Comparison of ENCODE assay signal across 14 cellular contexts in the genomic region with DNA sequence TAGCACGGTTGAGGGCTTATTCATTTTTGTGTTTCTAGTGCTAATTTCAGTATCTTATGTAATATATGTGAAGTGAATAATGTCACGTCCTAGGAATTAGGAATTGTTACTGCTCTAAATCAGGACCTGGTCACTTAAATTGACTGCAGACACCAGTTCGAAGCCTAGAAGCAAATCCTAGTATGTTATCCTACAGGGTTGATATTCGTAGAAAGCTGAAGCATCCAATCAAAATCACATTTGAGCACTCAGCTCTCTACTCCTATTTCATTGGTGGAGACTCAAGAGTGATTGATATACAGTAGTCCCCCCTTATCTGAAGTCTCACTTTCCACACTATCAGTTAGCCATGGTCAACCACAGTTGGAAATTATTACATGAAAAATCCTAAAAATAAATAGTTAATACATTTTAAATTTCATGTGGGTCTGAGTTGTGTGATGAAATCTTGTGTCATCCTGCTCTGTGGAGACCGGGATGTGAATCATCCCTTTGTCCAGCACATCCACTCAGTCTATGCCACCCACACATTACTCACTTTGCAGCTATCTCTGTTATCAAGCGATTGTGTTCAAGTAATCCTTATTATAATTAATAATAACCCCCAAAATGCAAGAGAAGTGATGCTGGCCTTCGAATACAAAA. TPM values are rescaled to one million over a fixed set of nuclear protein-coding genes. Genes with fewer than 3 reads are reported as not detected.
A peak's percentile ranks its signal among the peaks of the same experiment; 100 is the strongest.
DNase-seq lines count a peak whose midpoint lies in the region; ATAC-seq and TF ChIP-seq lines count a peak whose summit lies in the region.
"Had no signal": no experiment of that assay in that cellular context is flagged by ENCODE, and none has a peak within 500 bp of the region (broad histone marks: within the 10 kb centered on the region; RNA-seq: fewer than 3 reads in every experiment).

No MANE protein-coding gene starts in this region.

- no peak for ATAC-seq in WTC11
- ATAC-seq: activated CD8-positive, alpha-beta T cell treated with anti-CD3 and anti-CD28 coated beads, Interleukin-2, amount 10 ng/mL, durations not matched to agents 7 days and 5 days had no signal

- DNase-seq in HFFc6 = peak; percentile 88
- no peak for DNase-seq in WTC11 (ENCODE audit: low spot score)
- DNase-seq in glutamatergic neuron = no peak
- no peak for DNase-seq in activated gamma-delta T cell treated with Interleukin-2 at 50 U/mL for 16 hours
- DNase-seq in globus pallidus (ENCODE audit: low spot score) = no peak
- DNase-seq in NCI-H2107 (lab: John Stamatoyannopoulos, UW) = no peak
- no peak for DNase-seq in mucosa of gallbladder (ENCODE audit: low spot score)
- DNase-seq: activated CD8-positive, alpha-beta T cell treated with anti-CD3 and anti-CD28 coated beads, Interleukin-2, amount 10 ng/mL, durations not matched to agents 7 days and 5 days; head of caudate nucleus; SHP77; stimulated activated CD4-positive, alpha-beta T cell treated with anti-CD3 and anti-CD28 coated beads, Interleukin-15, amount 100 ng/mL, for 24 hours had no signal

- no peaks in the 10 kb centered on the region for H3K27me3 ChIP-seq in ACC112 (ENCODE audit: insufficient read depth, low read length)
- H3K27me3 ChIP-seq: ascending aorta had no signal

- H3K4me1 Mint-ChIP-seq in HFFc6 (ENCODE audit: low read depth) (peaks cover 58% of the 10 kb centered on the region), WTC11 (peaks cover 3% of the 10 kb centered on the region; the same call in 1 of the 2 replicates), glutamatergic neuron (ENCODE audit: low read depth, unreplicated experiment) (no peaks in the 10 kb centered on the region)

- peaks cover 27% of the 10 kb centered on the region for H3K4me1 ChIP-seq in ACC112 (ENCODE audit: control insufficient read depth, insufficient read depth, low read length, unreplicated experiment)
- H3K4me1 ChIP-seq: ascending aorta had no signal

- peak overlapping the region; percentile 34 for H3K4me3 ChIP-seq in ACC112 (ENCODE audit: low read depth, low read length)
- H3K4me3 ChIP-seq: ascending aorta had no signal

- CTCF ChIA-PET in WTC11 (lab: Charles Lee) = interaction anchor here (2.6 kb wide), 1 partner anchor 9 kb away, joined by 15 read pairs; no protein-coding TSS in a partner anchor

- peak overlapping the region; percentile 94 for H3K27ac Mint-ChIP-seq in HFFc6
- H3K27ac Mint-ChIP-seq in WTC11 = no peak overlapping the region
- H3K27ac Mint-ChIP-seq in glutamatergic neuron (ENCODE audit: unreplicated experiment) = peak overlapping the region; percentile 44
- H3K27ac Mint-ChIP-seq: activated CD8-positive, alpha-beta T cell treated with anti-CD3 and anti-CD28 coated beads, Interleukin-2, amount 10 ng/mL, durations not matched to agents 7 days and 5 days had no signal

- H3K36me3 Mint-ChIP-seq in HFFc6 (ENCODE audit: low read depth) (no peaks in the 10 kb centered on the region), WTC11 (no peaks in the 10 kb centered on the region), glutamatergic neuron (ENCODE audit: unreplicated experiment) (no peaks in the 10 kb centered on the region)

- no peaks in the 10 kb centered on the region for H3K36me3 ChIP-seq in ACC112 (ENCODE audit: insufficient read depth, low read length)
- H3K36me3 ChIP-seq: ascending aorta had no signal

- H2AFZ ChIP-seq in ACC112 (ENCODE audit: low read length, unreplicated experiment) = peak overlapping the region; percentile 32

- H3K27ac ChIP-seq in ACC112 (ENCODE audit: low read depth, low read length) = peak overlapping the region; percentile 93
- H3K27ac ChIP-seq: ascending aorta, C4-2B had no signal

- H3K4me3 Mint-ChIP-seq in HFFc6 = peak overlapping the region; percentile 77
- no peak overlapping the region for H3K4me3 Mint-ChIP-seq in WTC11
- no peak overlapping the region for H3K4me3 Mint-ChIP-seq in glutamatergic neuron (ENCODE audit: unreplicated experiment)
- H3K4me3 Mint-ChIP-seq: activated CD8-positive, alpha-beta T cell treated with anti-CD3 and anti-CD28 coated beads, Interleukin-2, amount 10 ng/mL, durations not matched to agents 7 days and 5 days had no signal

- H3K27me3 Mint-ChIP-seq in HFFc6 (ENCODE audit: insufficient read depth) = no peaks in the 10 kb centered on the region
- no peaks in the 10 kb centered on the region for H3K27me3 Mint-ChIP-seq in WTC11 (ENCODE audit: low read depth)
- no peaks in the 10 kb centered on the region for H3K27me3 Mint-ChIP-seq in glutamatergic neuron (ENCODE audit: unreplicated experiment)

- TF ChIP-seq CTCF in HFFc6 (IDR thresholded peaks at IDR 0.05) (no peak), WTC11 (IDR thresholded peaks at IDR 0.05) (no peak), glutamatergic neuron (IDR thresholded peaks at IDR 0.05; ENCODE audit: partially characterized antibody, unreplicated experiment) (no peak)

- H3K79me2 ChIP-seq in ACC112 (ENCODE audit: control insufficient read depth, insufficient read depth, low read length, unreplicated experiment) = no peaks in the 10 kb centered on the region

- POLR2A ChIA-PET in WTC11 (lab: Charles Lee) = no interaction called here

- H3K9me3 Mint-ChIP-seq in HFFc6 (no peaks in the 10 kb centered on the region), WTC11 (no peaks in the 10 kb centered on the region), glutamatergic neuron (ENCODE audit: unreplicated experiment) (no peaks in the 10 kb centered on the region)

TF ChIP-seq in WTC11, 78 proteins besides CTCF, POLR2A, EP300 and RAD21:
- peak; percentile 88 for TF ChIP-seq GABPB1 (CRISPR knock-in tag; IDR thresholded peaks at IDR 0.05)
- TF ChIP-seq, protein P1, sequence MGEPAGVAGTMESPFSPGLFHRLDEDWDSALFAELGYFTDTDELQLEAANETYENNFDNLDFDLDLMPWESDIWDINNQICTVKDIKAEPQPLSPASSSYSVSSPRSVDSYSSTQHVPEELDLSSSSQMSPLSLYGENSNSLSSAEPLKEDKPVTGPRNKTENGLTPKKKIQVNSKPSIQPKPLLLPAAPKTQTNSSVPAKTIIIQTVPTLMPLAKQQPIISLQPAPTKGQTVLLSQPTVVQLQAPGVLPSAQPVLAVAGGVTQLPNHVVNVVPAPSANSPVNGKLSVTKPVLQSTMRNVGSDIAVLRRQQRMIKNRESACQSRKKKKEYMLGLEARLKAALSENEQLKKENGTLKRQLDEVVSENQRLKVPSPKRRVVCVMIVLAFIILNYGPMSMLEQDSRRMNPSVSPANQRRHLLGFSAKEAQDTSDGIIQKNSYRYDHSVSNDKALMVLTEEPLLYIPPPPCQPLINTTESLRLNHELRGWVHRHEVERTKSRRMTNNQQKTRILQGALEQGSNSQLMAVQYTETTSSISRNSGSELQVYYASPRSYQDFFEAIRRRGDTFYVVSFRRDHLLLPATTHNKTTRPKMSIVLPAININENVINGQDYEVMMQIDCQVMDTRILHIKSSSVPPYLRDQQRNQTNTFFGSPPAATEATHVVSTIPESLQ (CRISPR knock-in tag; IDR thresholded peaks at IDR 0.05) = no peak

RNA-seq across cellular contexts. Expression of a gene that starts 35.2 kb away (rescaled TPM):
- 10 to 100 TPM; 41.1 to 66.1 (median 55.8) TPM for total RNA-seq in HFFc6 (2021; fragmentation: NEBNext Ultra II Directional; extraction: Animal tissue kit (Norgen Biotek cat#: 25700))
- total RNA-seq in WTC11 (2021) (7.3 to 9.8 TPM (median 8.2 TPM) in 3 replicates), glutamatergic neuron (ENCODE audit: unreplicated experiment) (11.2 TPM), mucosa of gallbladder (6.8 TPM)
